17 cellular contexts compared by ENCODE assay signal in genomic region chr2:132497591-132497990, GRCh38.
DNase-seq lines count a peak whose midpoint lies in the region; ATAC-seq, FAIRE-seq and TF ChIP-seq lines count a peak whose summit lies in the region.
"Had no signal": no experiment of that assay in that cellular context is flagged by ENCODE, and none has a peak within 500 bp of the region (broad histone marks: within the 10 kb centered on the region; RNA-seq: fewer than 3 reads in every experiment).

No MANE protein-coding gene starts in this region.

- in situ Hi-C loops in IMR-90 (cut with MboI; ENCODE audit: low sequenced_read_pairs) = no loop called here

- dilution Hi-C loops in IMR-90 (cut with HindIII; ENCODE audit: low sequenced_read_pairs, unreplicated experiment) = no loop called here

- no peak overlapping the region for H3K56ac ChIP-seq in IMR-90 (ENCODE audit: extremely low read depth, insufficient read depth, low read length)

- H3K79me1 ChIP-seq in IMR-90 (ENCODE audit: low read depth in 1 of 2, low read length in 2 of 2) = no peaks in the 10 kb centered on the region

- H3K4me1 ChIP-seq in IMR-90 (ENCODE audit: control insufficient read depth, insufficient read depth, low read length) (no peaks in the 10 kb centered on the region), Karpas-422 (ENCODE audit: low read length) (no peaks in the 10 kb centered on the region)
- H3K4me1 ChIP-seq: A549, Caco-2, SJSA1 had no signal

- H3K9ac ChIP-seq in IMR-90 (ENCODE audit: low read depth, low read length) (no peak overlapping the region), Karpas-422 (ENCODE audit: low read length) (no peak overlapping the region)

- H2BK20ac ChIP-seq in IMR-90 (ENCODE audit: low read depth, low read length) = no peak overlapping the region

- no peak overlapping the region for H3K23ac ChIP-seq in IMR-90 (ENCODE audit: low read depth, low read length)

- no peak overlapping the region for H2BK5ac ChIP-seq in IMR-90 (ENCODE audit: low read depth, low read length, poor library complexity, severe bottlenecking)

- H3K18ac ChIP-seq in IMR-90 (ENCODE audit: low read depth, low read length) = no peak overlapping the region

- no peaks in the 10 kb centered on the region for H3K9me2 ChIP-seq in Karpas-422 (replicated peaks; ENCODE audit: insufficient read depth, low read length)

- no peaks in the 10 kb centered on the region for H3K9me3 ChIP-seq in IMR-90 (ENCODE audit: control insufficient read depth, insufficient read depth, low read length)
- no peaks in the 10 kb centered on the region for H3K9me3 ChIP-seq in WERI-Rb-1 (ENCODE audit: severe bottlenecking)
- H3K9me3 ChIP-seq in Karpas-422 (ENCODE audit: low read length) = no peaks in the 10 kb centered on the region
- H3K9me3 ChIP-seq: SJSA1 had no signal

- H3K27me3 ChIP-seq in IMR-90 (ENCODE audit: control insufficient read depth, insufficient read depth, low read length) = peaks cover 2% of the 10 kb centered on the region; the same call in 1 of the 2 replicates
- no peaks in the 10 kb centered on the region for H3K27me3 ChIP-seq in bronchial epithelial cell (ENCODE audit: control insufficient read depth, insufficient read depth, low read length)
- H3K27me3 ChIP-seq in WERI-Rb-1 (ENCODE audit: insufficient read depth, low read depth, severe bottlenecking) = no peaks in the 10 kb centered on the region
- no peaks in the 10 kb centered on the region for H3K27me3 ChIP-seq in Karpas-422 (ENCODE audit: low read length)
- H3K27me3 ChIP-seq: SJSA1 had no signal

- no peak overlapping the region for H2BK15ac ChIP-seq in IMR-90 (ENCODE audit: low read depth, low read length)

- peak; percentile 46; the same call in 1 of the 2 replicates for ATAC-seq in IMR-90 (ENCODE audit: low read depth)
- ATAC-seq in GM19351 (IDR thresholded peaks at IDR 0.05; ENCODE audit: unreplicated experiment) = no peak
- ATAC-seq: A549 had no signal

- H3K4me2 ChIP-seq in IMR-90 (ENCODE audit: low read depth, low read length) (no peak overlapping the region), Karpas-422 (ENCODE audit: low read depth, low read length, poor library complexity, severe bottlenecking) (no peak overlapping the region)
- H3K4me2 ChIP-seq: A549 had no signal

- POLR2A ChIA-PET in IMR-90 (lab: Charles Lee; ENCODE audit: unreplicated experiment) = no interaction called here

- H2BK120ac ChIP-seq in IMR-90 (ENCODE audit: low read depth, low read length) = no peak overlapping the region

- no peak overlapping the region for H3K4ac ChIP-seq in IMR-90 (ENCODE audit: low read depth, low read length)

- H4K20me1 ChIP-seq in IMR-90 (ENCODE audit: insufficient read depth, low read length) (no peaks in the 10 kb centered on the region), Karpas-422 (ENCODE audit: insufficient read depth, low read depth, low read length) (no peaks in the 10 kb centered on the region)

- DNase-seq in AG10803 (ENCODE audit: low read depth) = peak; percentile 9
- peak; percentile 8 for DNase-seq in IMR-90
- peak; percentile 58 for DNase-seq in bronchial epithelial cell (ENCODE audit: low read depth)
- DNase-seq in iris pigment epithelial cell (ENCODE audit: low read depth) = peak; percentile 60
- DNase-seq in WERI-Rb-1 = no peak
- no peak for DNase-seq in Karpas-422
- no peak for DNase-seq in NCI-H510A treated with DMSO at 0.1 percent for 48 hours (lab: John Stamatoyannopoulos, UW)
- DNase-seq: AML-193, Caco-2, DMS153, H7, NCI-H187, NCI-H69, OCI-M1 had no signal

- FAIRE-seq in bronchial epithelial cell (lab: Jason Lieb, UNC) = no peak
- FAIRE-seq: A549 had no signal

- intact Hi-C loops in IMR-90 (cut with micrococcal nuclease) = no loop called here

- H2AFZ ChIP-seq in IMR-90 (replicated peaks; ENCODE audit: low read length, poor library complexity) = no peak overlapping the region
- no peak overlapping the region for H2AFZ ChIP-seq in Karpas-422 (ENCODE audit: low read length)

- no peak overlapping the region for H2AK9ac ChIP-seq in IMR-90 (replicated peaks; ENCODE audit: low read depth, low read length, poor library complexity)

- H4K8ac ChIP-seq in IMR-90 (ENCODE audit: low read depth in 2 of 2, low read length in 2 of 2) = no peak overlapping the region

- no peak overlapping the region for H2AK5ac ChIP-seq in IMR-90 (ENCODE audit: low read depth, low read length)

- H3K4me3 ChIP-seq in AG10803 (ENCODE audit: low read length) (no peak overlapping the region), IMR-90 (ENCODE audit: insufficient read depth, low read depth, low read length) (no peak overlapping the region), bronchial epithelial cell (ENCODE audit: low read depth, low read length) (no peak overlapping the region), WERI-Rb-1 (ENCODE audit: low read depth, low read length) (no peak overlapping the region), Karpas-422 (ENCODE audit: low read length) (no peak overlapping the region)
- H3K4me3 ChIP-seq: A549, SJSA1 had no signal

- TF ChIP-seq CTCF in AG10803 (conservative IDR thresholded peaks at IDR 0.05; ENCODE audit: low read length) (no peak), IMR-90 (conservative IDR thresholded peaks at IDR 0.05; ENCODE audit: low read depth, low read length) (no peak), bronchial epithelial cell (IDR thresholded peaks at IDR 0.05; ENCODE audit: insufficient read depth, low read length, severe bottlenecking) (no peak), WERI-Rb-1 (IDR thresholded peaks at IDR 0.05; ENCODE audit: low read depth, low read length) (no peak)

- H4K5ac ChIP-seq in IMR-90 (ENCODE audit: low read depth, low read length) = no peak overlapping the region

- H3K27ac ChIP-seq in IMR-90 (ENCODE audit: insufficient read depth, low read length) (no peak overlapping the region), WERI-Rb-1 (no peak overlapping the region), Karpas-422 (ENCODE audit: low read length) (no peak overlapping the region)
- H3K27ac ChIP-seq: A549, SJSA1 had no signal

- H4K91ac ChIP-seq in IMR-90 (ENCODE audit: insufficient read depth, low read depth, low read length) = no peak overlapping the region

- H3K9me1 ChIP-seq in IMR-90 (ENCODE audit: insufficient read depth, low read length) = no peaks in the 10 kb centered on the region

- BruUV-seq in IMR-90 (replicated peaks; lab: Mats Ljungman, UMichigan) = no TSS peak

- H3K79me2 ChIP-seq in Karpas-422 (ENCODE audit: low read length) = no peaks in the 10 kb centered on the region

- CTCF ChIA-PET in IMR-90 (lab: Yijun Ruan, JAX) = no interaction called here

- no peak overlapping the region for H3K14ac ChIP-seq in IMR-90 (replicated peaks; ENCODE audit: low read depth, low read length)

- TF ChIP-seq RAD21 in IMR-90 (IDR thresholded peaks at IDR 0.05; ENCODE audit: low read length) = no peak

- no peak for TF ChIP-seq POLR2A in IMR-90 (IDR thresholded peaks at IDR 0.05; ENCODE audit: low read depth, low read length)

- H3K36me3 ChIP-seq in IMR-90 (ENCODE audit: control insufficient read depth, insufficient read depth, low read length) (no peaks in the 10 kb centered on the region), bronchial epithelial cell (ENCODE audit: control insufficient read depth, insufficient read depth, low read length) (no peaks in the 10 kb centered on the region), WERI-Rb-1 (no peaks in the 10 kb centered on the region), Karpas-422 (ENCODE audit: insufficient read depth, low read length) (no peaks in the 10 kb centered on the region)
- H3K36me3 ChIP-seq: SJSA1 had no signal

TF ChIP-seq in IMR-90, 13 proteins besides CTCF, POLR2A, EP300 and RAD21:
- TF ChIP-seq MXI1 (IDR thresholded peaks at IDR 0.05; ENCODE audit: borderline replicate concordance, low read depth, low read length) = no peak

Comparison
In these comparisons a context has a peak if more than half of its experiments do, and no peak if none do; other contexts are left out.
1. DNase-seq: peak in AG10803 (single experiment), IMR-90 (single experiment), bronchial epithelial cell (single experiment) and iris pigment epithelial cell (single experiment); none in WERI-Rb-1 (single experiment), Karpas-422 (single experiment) and NCI-H510A treated with DMSO at 0.1 percent for 48 hours (single experiment).